In the genomic region with DNA sequence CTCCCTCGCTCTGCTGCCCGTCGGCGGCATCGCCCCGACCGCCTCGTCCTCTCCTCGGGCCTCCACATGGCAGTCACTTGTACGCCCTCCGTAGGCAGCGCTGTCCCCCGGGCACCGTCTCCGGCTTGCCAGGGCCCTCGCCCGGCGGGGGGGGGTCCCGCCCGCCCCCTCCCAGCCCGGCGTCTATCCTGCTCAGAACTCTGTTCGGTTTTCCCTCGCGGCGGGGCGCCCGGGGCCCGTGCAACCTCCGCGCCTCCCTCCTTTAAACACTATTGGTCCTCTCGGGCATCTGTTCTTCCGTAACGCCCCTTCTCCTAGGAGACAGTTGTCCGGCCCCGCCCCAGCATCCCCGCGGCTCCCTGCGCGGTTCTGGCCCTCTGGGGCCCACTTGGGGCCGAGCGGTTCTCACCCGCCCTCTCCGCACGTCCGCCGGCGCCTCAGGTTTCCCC, we compare ENCODE assay signal across 8 cellular contexts. TPM values are rescaled to one million over a fixed set of nuclear protein-coding genes. Genes with fewer than 3 reads are reported as not detected.
A peak's percentile ranks its signal among the peaks of the same experiment; 100 is the strongest.
DNase-seq lines count a peak whose midpoint lies in the region; ATAC-seq and TF ChIP-seq lines count a peak whose summit lies in the region.

No MANE protein-coding gene starts in this region.

- peak overlapping the region; percentile 94 for H3K4me2 ChIP-seq in hepatocyte

- H3K9me3 Mint-ChIP-seq in T-helper 2 cell treated with Interferon-gamma antibody and Interleukin-4, amounts not matched to agents 5 μg/mL and 100 μg/mL, for 36 hours: no peaks in the 10 kb centered on the region

- H3K27ac ChIP-seq in ascending aorta: peak overlapping the region; percentile 87 to 89
- peak overlapping the region; percentile 86 for H3K27ac ChIP-seq in hepatocyte

- H3K9me3 ChIP-seq in ascending aorta: no peaks in the 10 kb centered on the region
- no peaks in the 10 kb centered on the region for H3K9me3 ChIP-seq in hepatocyte (ENCODE audit: low read depth)

- H3K36me3 ChIP-seq in ascending aorta: peaks cover 14 to 17% of the 10 kb centered on the region in 2 donors
- H3K36me3 ChIP-seq in hepatocyte (replicated peaks; ENCODE audit: insufficient read depth, low read depth): no peaks in the 10 kb centered on the region

- peak overlapping the region; percentile 95 for H3K27ac Mint-ChIP-seq in T-helper 2 cell treated with Interferon-gamma antibody and Interleukin-4, amounts not matched to agents 5 μg/mL and 100 μg/mL, for 36 hours

- DNase-seq in NCI-H1417 (lab: John Stamatoyannopoulos, UW): peak; percentile 49 to 88 (median 85)
- DNase-seq in T-helper 2 cell treated with Interferon-gamma antibody and Interleukin-4, amounts not matched to agents 5 μg/mL and 100 μg/mL, for 36 hours (ENCODE audit: low spot score): peak; percentile 72
- peak; percentile 10 to 76 for DNase-seq in ascending aorta (ENCODE audit: low spot score in 2 of 2)
- peak; percentile 81 for DNase-seq in hepatocyte (ENCODE audit: low spot score)
- no peak for DNase-seq in retinal pigment epithelial cell (ENCODE audit: low read depth)
- DNase-seq in cortex of kidney (lab: John Stamatoyannopoulos, UW): no peak

- H3K36me3 Mint-ChIP-seq in T-helper 2 cell treated with Interferon-gamma antibody and Interleukin-4, amounts not matched to agents 5 μg/mL and 100 μg/mL, for 36 hours (ENCODE audit: low read depth): peaks cover 11% of the 10 kb centered on the region

- H2AFZ ChIP-seq in hepatocyte: peak overlapping the region; percentile 86

- peak; percentile 53 for ATAC-seq in HG02759 (IDR thresholded peaks at IDR 0.05; ENCODE audit: unreplicated experiment)

- H3K27me3 Mint-ChIP-seq in T-helper 2 cell treated with Interferon-gamma antibody and Interleukin-4, amounts not matched to agents 5 μg/mL and 100 μg/mL, for 36 hours (ENCODE audit: low read depth): peaks cover 2% of the 10 kb centered on the region

- peaks cover 0 to 8% of the 10 kb centered on the region in 2 donors for H3K4me1 ChIP-seq in ascending aorta
- peaks cover 6% of the 10 kb centered on the region for H3K4me1 ChIP-seq in hepatocyte (ENCODE audit: insufficient read depth)

- H4K20me1 ChIP-seq in hepatocyte (ENCODE audit: insufficient read depth, poor library complexity, severe bottlenecking): no peaks in the 10 kb centered on the region

- no peaks in the 10 kb centered on the region for H3K9me2 ChIP-seq in hepatocyte (replicated peaks; ENCODE audit: insufficient read depth)

- H3K4me3 ChIP-seq in GM12875 (ENCODE audit: low read depth, low read length) (peak overlapping the region; percentile 91), ascending aorta (peak overlapping the region; percentile 71 to 90), hepatocyte (peak overlapping the region; percentile 63), retinal pigment epithelial cell (ENCODE audit: low read length) (peak overlapping the region; percentile 74)

- peaks cover 12% of the 10 kb centered on the region for H3K79me2 ChIP-seq in hepatocyte

- peak overlapping the region; percentile 84 for H3K4me3 Mint-ChIP-seq in T-helper 2 cell treated with Interferon-gamma antibody and Interleukin-4, amounts not matched to agents 5 μg/mL and 100 μg/mL, for 36 hours

- peaks cover 14% of the 10 kb centered on the region for H3K4me1 Mint-ChIP-seq in T-helper 2 cell treated with Interferon-gamma antibody and Interleukin-4, amounts not matched to agents 5 μg/mL and 100 μg/mL, for 36 hours (ENCODE audit: low read depth)

- intact Hi-C loops in ascending aorta (cut with DNase I): loop anchor here (1.0 to 5.0 kb wide), 6 partner anchors 36 to 179 kb away; a partner anchor contains a TSS

- WGBS in hepatocyte (ENCODE audit: low lambda C conversion rate, missing lambda C conversion rate): 0% methylated on average over 7 of the region's 48 CpGs

- no peaks in the 10 kb centered on the region for H3K27me3 ChIP-seq in ascending aorta
- no peaks in the 10 kb centered on the region for H3K27me3 ChIP-seq in hepatocyte

- no peak for TF ChIP-seq CTCF in GM12875 (IDR thresholded peaks at IDR 0.05; ENCODE audit: borderline replicate concordance, insufficient read depth, low read depth, low read length)
- no peak for TF ChIP-seq CTCF in ascending aorta (IDR thresholded peaks at IDR 0.05)
- TF ChIP-seq CTCF in hepatocyte (IDR thresholded peaks at IDR 0.05; ENCODE audit: poor library complexity): no peak
- no peak for TF ChIP-seq CTCF in retinal pigment epithelial cell (conservative IDR thresholded peaks at IDR 0.05; ENCODE audit: low read depth, low read length)

RNA-seq across cellular contexts. Expression of a gene that starts 0.8 kb away (rescaled TPM):
- total RNA-seq in ascending aorta (26.9 TPM), hepatocyte (18.5 and 20.5 TPM in 2 replicates)
- polyA plus RNA-seq in hepatocyte: 18.4 and 25.4 TPM in 2 replicates

RNA-seq across cellular contexts. Expression of a gene that starts 36.0 kb away (rescaled TPM):
- total RNA-seq in ascending aorta (70.5 TPM), hepatocyte (49.2 and 51.6 TPM in 2 replicates)
- 112 and 117 TPM in 2 replicates for polyA plus RNA-seq in hepatocyte

RNA-seq across cellular contexts. Expression of a gene that starts 47.9 kb away (rescaled TPM):
- total RNA-seq in ascending aorta (6.3 TPM), hepatocyte (19.5 and 22.6 TPM in 2 replicates)
- polyA plus RNA-seq in hepatocyte: 13.3 and 15.1 TPM in 2 replicates

Comparison
In these comparisons a context has a peak if more than half of its experiments do, and no peak if none do; other contexts are left out.
1. DNase-seq: peak in NCI-H1417 (3 of 3), T-helper 2 cell treated with Interferon-gamma antibody and Interleukin-4, amounts not matched to agents 5 μg/mL and 100 μg/mL, for 36 hours (single experiment), ascending aorta (2 of 2) and hepatocyte (single experiment); none in retinal pigment epithelial cell (single experiment) and cortex of kidney (single experiment).
2. Peak in every context shown above with its lines, with median percentiles within 50 percentile points of each other: H3K4me3 ChIP-seq.